1 cellular context compared by ENCODE assay signal in genomic region chr1:101239095-101240040, GRCh38.
A peak's percentile ranks its signal among the peaks of the same experiment; 100 is the strongest.
TF ChIP-seq lines count a peak whose summit lies in the region.

No MANE protein-coding gene starts in this region.

TF ChIP-seq in K562, 482 proteins besides CTCF, POLR2A, EP300 and RAD21 (continued from another document):
- TF ChIP-seq ZBTB11 (CRISPR knock-in tag; IDR thresholded peaks at IDR 0.05) (no peak), PKNOX1 (IDR thresholded peaks at IDR 0.05) (peak; percentile 33)
